In genomic region chr17:75810216-75810615, GRCh38 we compare ENCODE assay signal across 22 cellular contexts. TPM values are rescaled to one million over a fixed set of nuclear protein-coding genes. Genes with fewer than 3 reads are reported as not detected.
DNase-seq lines count a peak whose midpoint lies in the region; ATAC-seq, FAIRE-seq and TF ChIP-seq lines count a peak whose summit lies in the region.
"Had no signal": no experiment of that assay in that cellular context is flagged by ENCODE, and none has a peak within 500 bp of the region (broad histone marks: within the 10 kb centered on the region; RNA-seq: fewer than 3 reads in every experiment).

No MANE protein-coding gene starts in this region.

- WGBS in K562 (ENCODE audit: insufficient coverage, low coverage, missing lambda C conversion rate), result 62% methylated on average over 5 of the region's 5 CpGs
- WGBS in suprapubic skin, result 73% methylated on average over 5 of the region's 5 CpGs
- 93 to 98% (median 96%) methylated on average over 5 of the region's 5 CpGs for WGBS in adrenal gland, 4 donors

- H3K27me3 ChIP-seq in K562 (ENCODE audit: control insufficient read depth in 2 of 2, insufficient read depth in 2 of 2, low read length in 2 of 2) (no peaks in the 10 kb centered on the region), suprapubic skin (no peaks in the 10 kb centered on the region), adrenal gland (no peaks in the 10 kb centered on the region)

- TF ChIP-seq CTCF in K562 (IDR thresholded peaks at IDR 0.05 in 2 of 3, conservative IDR thresholded peaks at IDR 0.05 in 1 of 3; ENCODE audit: insufficient read depth in 2 of 3, low read depth in 1 of 3, low read length in 3 of 3), result no peak; a peak in 1 of 6 replicates
- no peak for TF ChIP-seq CTCF in suprapubic skin (IDR thresholded peaks at IDR 0.05)
- TF ChIP-seq CTCF in adrenal gland (IDR thresholded peaks at IDR 0.05), result no peak

- H3K9me3 Mint-ChIP-seq in activated naive CD4-positive, alpha-beta T cell treated with anti-CD3 and anti-CD28 coated beads, Interleukin-2, amount 50 U/mL, for 72 hours, result no peaks in the 10 kb centered on the region
- H3K9me3 Mint-ChIP-seq: activated T-cell treated with anti-CD3 and anti-CD28 coated beads, Interleukin-2, amount 50 U/mL, for 72 hours had no signal

- ATAC-seq in K562 (peak; percentile 94), HG03045 (IDR thresholded peaks at IDR 0.05; ENCODE audit: unreplicated experiment) (no peak)
- no peak for ATAC-seq in activated naive CD4-positive, alpha-beta T cell treated with anti-CD3 and anti-CD28 coated beads, Interleukin-2, amount 50 U/mL, for 72 hours
- ATAC-seq: activated T-cell treated with anti-CD3 and anti-CD28 coated beads, Interleukin-2, amount 50 U/mL, for 72 hours; Panc1 had no signal

- CTCF ChIA-PET in K562 (lab: Yijun Ruan, JAX; ENCODE audit: low intra/inter-chr PET ratio), result no interaction called here

- DNase-seq in DMS53 (lab: John Stamatoyannopoulos, UW) (peak; percentile 26), DMS53 treated with DMSO at 0.1 percent for 48 hours (lab: John Stamatoyannopoulos, UW; ENCODE audit: unreplicated experiment) (no peak), K562 (ENCODE audit: extremely low read depth in 1 of 4, low spot score in 3 of 4) (peak; percentile 35 to 76 (median 57)), mesenteric fat pad (ENCODE audit: low spot score) (peak; percentile 55), suprapubic skin (ENCODE audit: low spot score in 2 of 2) (peak in 1 of 2 donors; percentile 63), adrenal gland (no peak)
- DNase-seq in activated naive CD4-positive, alpha-beta T cell treated with anti-CD3 and anti-CD28 coated beads, Interleukin-2, amount 50 U/mL, for 72 hours (ENCODE audit: low spot score in 2 of 2), result no peak
- DNase-seq: activated CD4-positive, CD25-positive, alpha-beta regulatory T cell; activated CD8-positive, alpha-beta memory T cell treated with anti-CD3 and anti-CD28 coated beads for 24 hours; activated naive CD4-positive, alpha-beta T cell treated with anti-CD3 and anti-CD28 coated beads, Interleukin-2, amount 50 U/mL, for 16 hours; activated T-cell treated with anti-CD3 and anti-CD28 coated beads, Interleukin-2, amount 50 U/mL, for 72 hours; AML-193; COR-L47; Kasumi-1; NCI-H1105; NCI-H2107; NCI-H524 had no signal

- H3K4me2 ChIP-seq in K562 (ENCODE audit: insufficient read depth, low read length), result no peak overlapping the region

- no peak overlapping the region for H3K4me3 ChIP-seq in K562
- H3K4me3 ChIP-seq in suprapubic skin, result no peak overlapping the region
- no peak overlapping the region for H3K4me3 ChIP-seq in adrenal gland

- no peaks in the 10 kb centered on the region for H3K36me3 Mint-ChIP-seq in activated naive CD4-positive, alpha-beta T cell treated with anti-CD3 and anti-CD28 coated beads, Interleukin-2, amount 50 U/mL, for 72 hours

- no TSS peak for BruUV-seq in K562 (replicated peaks; lab: Mats Ljungman, UMichigan)

- in situ Hi-C loops in K562 (cut with MboI), result no loop called here

- H3K27ac ChIP-seq in K562 (ENCODE audit: extremely low read depth, low read depth, low read length) (no peak overlapping the region), suprapubic skin (peak overlapping the region; percentile 91), adrenal gland (peak overlapping the region in 1 of 5 donors; percentile 86)
- H3K27ac ChIP-seq: 22Rv1 had no signal

- H3K79me2 ChIP-seq in K562 (ENCODE audit: control insufficient read depth, insufficient read depth, low read length), result no peaks in the 10 kb centered on the region

- FAIRE-seq in K562 (lab: Jason Lieb, UNC), result peak; percentile 59
- FAIRE-seq: endometrium had no signal

- no peaks in the 10 kb centered on the region for H3K9me1 ChIP-seq in K562 (ENCODE audit: control insufficient read depth, insufficient read depth, low read length)

- H3K9ac ChIP-seq in K562 (ENCODE audit: insufficient read depth in 1 of 2, low read depth in 2 of 2, low read length in 2 of 2), result no peak overlapping the region

- TF ChIP-seq EP300 in K562 (IDR thresholded peaks at IDR 0.05; ENCODE audit: low read length) (no peak), suprapubic skin (IDR thresholded peaks at IDR 0.05) (no peak)

- H3K9me3 ChIP-seq in K562 (replicated peaks; ENCODE audit: control insufficient read depth, insufficient read depth, low read depth, low read length), result no peaks in the 10 kb centered on the region
- no peaks in the 10 kb centered on the region for H3K9me3 ChIP-seq in suprapubic skin
- no peaks in the 10 kb centered on the region for H3K9me3 ChIP-seq in adrenal gland (replicated peaks in 1 of 3)

- H3K4me1 ChIP-seq in K562 (replicated peaks in 1 of 2; ENCODE audit: control insufficient read depth in 2 of 2, insufficient read depth in 2 of 2, low read length in 2 of 2), result peaks cover 10 to 28% of the 10 kb centered on the region in 2 experiments
- peaks cover 67% of the 10 kb centered on the region for H3K4me1 ChIP-seq in suprapubic skin
- H3K4me1 ChIP-seq in adrenal gland (replicated peaks in 1 of 2), result peaks cover 7 to 9% of the 10 kb centered on the region in 2 donors

- no peak overlapping the region for H2AFZ ChIP-seq in K562 (ENCODE audit: low read depth, low read length)

- TF ChIP-seq POLR2A in K562 (conservative IDR thresholded peaks at IDR 0.05) (no peak), suprapubic skin (IDR thresholded peaks at IDR 0.05) (no peak), adrenal gland (IDR thresholded peaks at IDR 0.05) (no peak)

- TF ChIP-seq RAD21 in K562 (CRISPR knock-in tag; conservative IDR thresholded peaks at IDR 0.05 in 1 of 2, IDR thresholded peaks at IDR 0.05 in 1 of 2), result no peak

- peak overlapping the region in 1 of 2 donors; percentile 60 for H3K27ac Mint-ChIP-seq in activated naive CD4-positive, alpha-beta T cell treated with anti-CD3 and anti-CD28 coated beads, Interleukin-2, amount 50 U/mL, for 72 hours
- H3K27ac Mint-ChIP-seq: activated T-cell treated with anti-CD3 and anti-CD28 coated beads, Interleukin-2, amount 50 U/mL, for 72 hours; progenitor cell of endocrine pancreas had no signal

- POLR2A ChIA-PET in K562 (lab: Yijun Ruan, JAX), result interaction anchor here (0.8 to 4.1 kb wide), 3 partner anchors 14 to 308 kb away, joined by 3 to 37 read pairs (median 6); no protein-coding TSS in a partner anchor

- intact Hi-C loops in K562 (cut with micrococcal nuclease), result no loop called here
- intact Hi-C loops in adrenal gland (cut with DNase I), result loop anchor here in 1 of 2 donors (10.0 kb wide), 1 partner anchor 45 kb away; the partner anchor contains the start of gene GALK1

- H4K20me1 ChIP-seq in K562 (replicated peaks; ENCODE audit: control insufficient read depth, insufficient read depth, low read length), result no peaks in the 10 kb centered on the region

- H3K36me3 ChIP-seq in K562 (ENCODE audit: control insufficient read depth, insufficient read depth, low read length) (peaks cover 45% of the 10 kb centered on the region; the same call in 2 of the 3 replicates), suprapubic skin (peaks cover 34% of the 10 kb centered on the region), adrenal gland (replicated peaks in 1 of 2) (peaks cover 0 to 45% of the 10 kb centered on the region in 2 donors)

RNA-seq across cellular contexts. Expression of gene UNK, which starts 25.6 kb away (rescaled TPM):
- 112 and 148 TPM in 2 replicates for total RNA-seq in K562 (2011; cell fraction: chromatin; rRNA removed; ENCODE audit: low replicate concordance)
- 60.9 and 67.9 TPM in 2 replicates for total RNA-seq in K562 (2011; cell fraction: nucleolus; rRNA removed)
- 116 and 161 TPM in 2 replicates for total RNA-seq in K562 (2011; cell fraction: nucleoplasm; rRNA removed)
- total RNA-seq in K562 (2014; rRNA removed), result 12.8 and 16.0 TPM in 2 replicates
- total RNA-seq in K562 (2014; rRNA removed; fragmentation: Illumina TruSeq; extraction: Trizol), result 24.8 and 27.6 TPM in 2 replicates
- total RNA-seq in K562 (2015; rRNA removed; fragmentation: Illumina TruSeq; extraction: Trizol), result 25.8 and 27.7 TPM in 2 replicates
- total RNA-seq in K562 (2021), result 22.2 and 26.7 TPM in 2 replicates
- 38.6 and 38.7 TPM in 2 replicates for polyA plus RNA-seq in K562 (2011; rRNA removed)
- 17.7 and 26.9 TPM in 2 replicates for polyA plus RNA-seq in K562 (2011; cell fraction: cytosol; rRNA removed)
- polyA plus RNA-seq in K562 (2011; cell fraction: nucleus; rRNA removed), result 31.3 and 35.3 TPM in 2 replicates
- 20.2 and 24.9 TPM in 2 replicates for polyA plus RNA-seq in K562 (2012)
- 36.5 and 38.1 TPM in 2 replicates for polyA plus RNA-seq in K562 (2014; fragmentation: Illumina TruSeq; extraction: Trizol)
- 10 to 100 TPM; 13.7 to 18.8 TPM for polyA plus RNA-seq in K562 (2014; fragmentation: Nextera tagmentation; extraction: Ambion mirVana)
- 24.2 and 25.4 TPM in 2 replicates for polyA plus RNA-seq in K562 (2014; rRNA removed)
- polyA minus RNA-seq in K562 (2011; rRNA and poly(A)+ RNA removed), result 25.3 and 43.9 TPM in 2 replicates
- polyA minus RNA-seq in K562 (2011; cell fraction: cytosol; rRNA and poly(A)+ RNA removed), result 6.6 and 14.4 TPM in 2 replicates
- polyA minus RNA-seq in K562 (2011; cell fraction: nucleus; rRNA and poly(A)+ RNA removed), result 17.8 and 34.1 TPM in 2 replicates
- 24.6 TPM for total RNA-seq in mesenteric fat pad
- total RNA-seq in suprapubic skin, result 10 to 100 TPM; 27.8 to 68.2 (median 31.9) TPM
- total RNA-seq in adrenal gland, result 10 to 100 TPM; 15.1 to 35.5 (median 24.6) TPM
- 10 to 100 TPM; 13.6 to 45.9 (median 19.0) TPM for polyA plus RNA-seq in adrenal gland
- 10 to 100 TPM; 15.3 to 29.3 TPM for total RNA-seq in activated naive CD4-positive, alpha-beta T cell treated with anti-CD3 and anti-CD28 coated beads, Interleukin-2, amount 50 U/mL, for 72 hours

RNA-seq across cellular contexts. Expression of gene UNC13D, which starts 34.0 kb away (rescaled TPM):
- 235 and 813 TPM in 2 replicates for total RNA-seq in K562 (2011; cell fraction: chromatin; rRNA removed; ENCODE audit: low replicate concordance)
- total RNA-seq in K562 (2011; cell fraction: nucleolus; rRNA removed), result 592 and 605 TPM in 2 replicates
- total RNA-seq in K562 (2011; cell fraction: nucleoplasm; rRNA removed), result 287 and 294 TPM in 2 replicates
- total RNA-seq in K562 (2014; rRNA removed) (150 and 207 TPM in 2 replicates), K562 (2014; rRNA removed; fragmentation: Illumina TruSeq; extraction: Trizol) (22.9 and 31.6 TPM in 2 replicates), K562 (2015; rRNA removed; fragmentation: Illumina TruSeq; extraction: Trizol) (74.2 and 74.8 TPM in 2 replicates), K562 (2021) (222 and 244 TPM in 2 replicates), mesenteric fat pad (12.8 TPM), suprapubic skin (10 to 100 TPM in 1 of 4 donors, 1 to 10 TPM in 3; 5.2 to 21.0 (median 7.2) TPM), adrenal gland (10 to 100 TPM in 7 of 8 donors, 1 to 10 TPM in 1; 3.0 to 28.1 (median 13.8) TPM)
- polyA plus RNA-seq in K562 (2011; rRNA removed) (69.2 and 129 TPM in 2 replicates), K562 (2014; fragmentation: Illumina TruSeq; extraction: Trizol) (66.9 and 108 TPM in 2 replicates), K562 (2014; fragmentation: Nextera tagmentation; extraction: Ambion mirVana) (1 to 10 TPM in 1 of 2 experiments, under 1 TPM in 1; 0.86 to 1.9 TPM), K562 (2014; rRNA removed) (147 and 160 TPM in 2 replicates), adrenal gland (10 to 100 TPM in 2 of 3 donors, 1 to 10 TPM in 1; 6.6 to 47.5 (median 21.5) TPM)
- polyA plus RNA-seq in K562 (2011; cell fraction: cytosol; rRNA removed), result 51.7 and 114 TPM in 2 replicates
- polyA plus RNA-seq in K562 (2011; cell fraction: nucleus; rRNA removed), result 454 and 648 TPM in 2 replicates
- polyA plus RNA-seq in K562 (2012), result 163 and 235 TPM in 2 replicates
- 34.9 and 44.0 TPM in 2 replicates for polyA minus RNA-seq in K562 (2011; rRNA and poly(A)+ RNA removed)
- polyA minus RNA-seq in K562 (2011; cell fraction: cytosol; rRNA and poly(A)+ RNA removed), result 92.5 and 106 TPM in 2 replicates
- 163 and 184 TPM in 2 replicates for polyA minus RNA-seq in K562 (2011; cell fraction: nucleus; rRNA and poly(A)+ RNA removed)
- total RNA-seq in activated naive CD4-positive, alpha-beta T cell treated with anti-CD3 and anti-CD28 coated beads, Interleukin-2, amount 50 U/mL, for 72 hours, result 100 to 1,000 TPM; 128 to 143 TPM

RNA-seq across cellular contexts. Expression of gene WBP2, which starts 44.9 kb away (rescaled TPM):
- 86.2 and 163 TPM in 2 replicates for total RNA-seq in K562 (2011; cell fraction: chromatin; rRNA removed; ENCODE audit: low replicate concordance)
- 82.5 and 95.5 TPM in 2 replicates for total RNA-seq in K562 (2011; cell fraction: nucleolus; rRNA removed)
- total RNA-seq in K562 (2011; cell fraction: nucleoplasm; rRNA removed), result 79.1 and 87.2 TPM in 2 replicates
- total RNA-seq in K562 (2014; rRNA removed) (25.2 and 35.8 TPM in 2 replicates), K562 (2014; rRNA removed; fragmentation: Illumina TruSeq; extraction: Trizol) (18.1 and 22.9 TPM in 2 replicates), K562 (2015; rRNA removed; fragmentation: Illumina TruSeq; extraction: Trizol) (13.8 and 16.2 TPM in 2 replicates), K562 (2021) (63.5 and 74.3 TPM in 2 replicates), mesenteric fat pad (125 TPM), suprapubic skin (10 to 100 TPM; 64.9 to 99.4 (median 76.9) TPM), adrenal gland (100 to 1,000 TPM; 131 to 292 (median 217) TPM)
- polyA plus RNA-seq in K562 (2011; rRNA removed) (20.0 and 81.3 TPM in 2 replicates), K562 (2014; fragmentation: Illumina TruSeq; extraction: Trizol) (68.6 and 96.0 TPM in 2 replicates), K562 (2014; fragmentation: Nextera tagmentation; extraction: Ambion mirVana) (1 to 10 TPM; 2.2 to 3.7 TPM), K562 (2014; rRNA removed) (30.9 and 33.1 TPM in 2 replicates), adrenal gland (100 to 1,000 TPM; 205 to 258 (median 258) TPM)
- 25.6 and 40.9 TPM in 2 replicates for polyA plus RNA-seq in K562 (2011; cell fraction: cytosol; rRNA removed)
- polyA plus RNA-seq in K562 (2011; cell fraction: nucleus; rRNA removed), result 60.4 and 70.3 TPM in 2 replicates
- 83.9 and 158 TPM in 2 replicates for polyA plus RNA-seq in K562 (2012)
- polyA minus RNA-seq in K562 (2011; rRNA and poly(A)+ RNA removed), result 25.4 and 47.1 TPM in 2 replicates
- polyA minus RNA-seq in K562 (2011; cell fraction: cytosol; rRNA and poly(A)+ RNA removed), result 45.1 and 49.2 TPM in 2 replicates
- 30.4 and 43.1 TPM in 2 replicates for polyA minus RNA-seq in K562 (2011; cell fraction: nucleus; rRNA and poly(A)+ RNA removed)
- 100 to 1,000 TPM in 1 of 2 donors, 10 to 100 TPM in 1; 78.2 to 144 TPM for total RNA-seq in activated naive CD4-positive, alpha-beta T cell treated with anti-CD3 and anti-CD28 coated beads, Interleukin-2, amount 50 U/mL, for 72 hours

RNA-seq across cellular contexts. Expression of gene GALK1, which starts 45.2 kb away (rescaled TPM):
- total RNA-seq in K562 (2011; cell fraction: chromatin; rRNA removed; ENCODE audit: low replicate concordance), result 12.6 and 46.2 TPM in 2 replicates
- total RNA-seq in K562 (2011; cell fraction: nucleolus; rRNA removed), result 46.2 and 53.6 TPM in 2 replicates
- 21.6 and 27.1 TPM in 2 replicates for total RNA-seq in K562 (2011; cell fraction: nucleoplasm; rRNA removed)
- 51.6 and 58.5 TPM in 2 replicates for total RNA-seq in K562 (2014; rRNA removed)
- 2.2 and 4.2 TPM in 2 replicates for total RNA-seq in K562 (2014; rRNA removed; fragmentation: Illumina TruSeq; extraction: Trizol)
- 23.2 and 23.4 TPM in 2 replicates for total RNA-seq in K562 (2015; rRNA removed; fragmentation: Illumina TruSeq; extraction: Trizol)
- total RNA-seq in K562 (2021), result 41.6 and 46.7 TPM in 2 replicates
- polyA plus RNA-seq in K562 (2011; rRNA removed), result 17.4 and 31.4 TPM in 2 replicates
- 40.3 and 101 TPM in 2 replicates for polyA plus RNA-seq in K562 (2011; cell fraction: cytosol; rRNA removed)
- polyA plus RNA-seq in K562 (2011; cell fraction: nucleus; rRNA removed), result 71.0 and 91.6 TPM in 2 replicates
- 29.9 and 60.2 TPM in 2 replicates for polyA plus RNA-seq in K562 (2012)
- 6.1 and 15.8 TPM in 2 replicates for polyA plus RNA-seq in K562 (2014; fragmentation: Illumina TruSeq; extraction: Trizol)
- 1 to 10 TPM in 1 of 2 experiments, under 1 TPM in 1; 0.45 to 2.1 TPM for polyA plus RNA-seq in K562 (2014; fragmentation: Nextera tagmentation; extraction: Ambion mirVana)
- 36.4 and 40.3 TPM in 2 replicates for polyA plus RNA-seq in K562 (2014; rRNA removed)
- polyA minus RNA-seq in K562 (2011; rRNA and poly(A)+ RNA removed), result 7.4 and 9.8 TPM in 2 replicates
- polyA minus RNA-seq in K562 (2011; cell fraction: cytosol; rRNA and poly(A)+ RNA removed), result 23.4 and 30.8 TPM in 2 replicates
- 18.3 and 25.1 TPM in 2 replicates for polyA minus RNA-seq in K562 (2011; cell fraction: nucleus; rRNA and poly(A)+ RNA removed)
- total RNA-seq in mesenteric fat pad, result 26.4 TPM
- total RNA-seq in suprapubic skin, result 10 to 100 TPM; 15.2 to 34.9 (median 22.9) TPM
- total RNA-seq in adrenal gland, result 10 to 100 TPM; 13.9 to 47.3 (median 24.6) TPM
- polyA plus RNA-seq in adrenal gland, result 10 to 100 TPM in 2 of 3 donors, 1 to 10 TPM in 1; 1.4 to 39.1 (median 37.2) TPM
- 10 to 100 TPM; 54.7 to 74.8 TPM for total RNA-seq in activated naive CD4-positive, alpha-beta T cell treated with anti-CD3 and anti-CD28 coated beads, Interleukin-2, amount 50 U/mL, for 72 hours

Comparison
In these comparisons a context has a peak if more than half of its experiments do, and no peak if none do; other contexts are left out.
1. DNase-seq: peak in DMS53 (single experiment), K562 (4 of 4) and mesenteric fat pad (single experiment); none in DMS53 treated with DMSO at 0.1 percent for 48 hours (single experiment), adrenal gland (0 of 7) and activated naive CD4-positive, alpha-beta T cell treated with anti-CD3 and anti-CD28 coated beads, Interleukin-2, amount 50 U/mL, for 72 hours (0 of 2).